Comparison of ENCODE assay signal across 1 cellular context in genomic region chr11:120183701-120184141, GRCh38.
TF ChIP-seq lines count a peak whose summit lies in the region.

No MANE protein-coding gene starts in this region.

TF ChIP-seq in HepG2, 621 proteins besides CTCF, POLR2A, EP300 and RAD21:
- no peak for TF ChIP-seq ZNF432 (CRISPR knock-in tag; IDR thresholded peaks at IDR 0.05; ENCODE audit: borderline replicate concordance)
- TF ChIP-seq STAG1 (CRISPR knock-in tag; IDR thresholded peaks at IDR 0.05) = no peak
